21 cellular contexts compared by ENCODE assay signal in genomic region chr4:24741915-24742314, GRCh38. TPM values are rescaled to one million over a fixed set of nuclear protein-coding genes. Genes with fewer than 3 reads are reported as not detected.
A peak's percentile ranks its signal among the peaks of the same experiment; 100 is the strongest.
DNase-seq lines count a peak whose midpoint lies in the region; ATAC-seq, FAIRE-seq and TF ChIP-seq lines count a peak whose summit lies in the region.
"Had no signal": no experiment of that assay in that cellular context is flagged by ENCODE, and none has a peak within 500 bp of the region (broad histone marks: within the 10 kb centered on the region; RNA-seq: fewer than 3 reads in every experiment).

No MANE protein-coding gene starts in this region.

- ATAC-seq in SK-N-SH treated with all-trans-retinoic acid at 6 μM for 48 hours = no peak; the same call in 2 of the 3 replicates
- ATAC-seq in GM21717 (IDR thresholded peaks at IDR 0.05; ENCODE audit: unreplicated experiment) = no peak
- ATAC-seq in activated T-helper 17 cell treated with anti-CD3 and anti-CD28 coated beads, Interleukin-2, amount 50 U/mL, for 72 hours (replicated peaks) = no peak
- ATAC-seq: CD8-positive, alpha-beta T cell had no signal

- peak overlapping the region in 1 of 2 experiments; percentile 42; a peak in 1 of 4 replicates for H3K27ac ChIP-seq in SK-N-SH (ENCODE audit: low read depth in 2 of 2, low read length in 1 of 2)
- H3K27ac ChIP-seq in keratinocyte (ENCODE audit: control insufficient read depth, insufficient read depth, low read length) = no peak overlapping the region
- H3K27ac ChIP-seq: 22Rv1 had no signal

- H3K27me3 ChIP-seq in SK-N-SH (ENCODE audit: insufficient read depth) (no peaks in the 10 kb centered on the region), keratinocyte (ENCODE audit: control insufficient read depth, extremely low read depth, insufficient read depth, low read length) (no peaks in the 10 kb centered on the region)

- H3K9me1 ChIP-seq in keratinocyte (ENCODE audit: control insufficient read depth, extremely low read depth, insufficient read depth, low read length) = no peaks in the 10 kb centered on the region

- peak; percentile 55 for FAIRE-seq in keratinocyte (lab: Jason Lieb, UNC)
- FAIRE-seq: GM12892, GM19239 had no signal

- H3K27ac Mint-ChIP-seq in osteocyte (ENCODE audit: unreplicated experiment) = no peak overlapping the region
- no peak overlapping the region for H3K27ac Mint-ChIP-seq in activated T-helper 17 cell treated with anti-CD3 and anti-CD28 coated beads, Interleukin-2, amount 50 U/mL, for 72 hours
- H3K27ac Mint-ChIP-seq: CD14-positive monocyte; CD8-positive, alpha-beta T cell; HFFc6 had no signal

- no peaks in the 10 kb centered on the region for H3K9me2 ChIP-seq in SK-N-SH

- H3K36me3 ChIP-seq in SK-N-SH (replicated peaks in 1 of 2; ENCODE audit: control insufficient read depth in 1 of 2, insufficient read depth in 2 of 2, low read length in 1 of 2) (no peaks in the 10 kb centered on the region), keratinocyte (ENCODE audit: control insufficient read depth in 2 of 2, extremely low read depth in 1 of 2, insufficient read depth in 2 of 2, low read length in 2 of 2) (no peaks in the 10 kb centered on the region)

- H3K4me3 ChIP-seq in SK-N-SH (ENCODE audit: low read depth in 2 of 2, low read length in 1 of 2) (no peak overlapping the region), keratinocyte (ENCODE audit: control insufficient read depth in 2 of 3, extremely low read depth in 1 of 3, insufficient read depth in 2 of 3, low read depth in 1 of 3, low read length in 3 of 3) (no peak overlapping the region)

- H3K4me1 ChIP-seq in SK-N-SH (ENCODE audit: control insufficient read depth in 1 of 2, insufficient read depth in 2 of 2, low read depth in 1 of 2, low read length in 1 of 2) (no peaks in the 10 kb centered on the region), keratinocyte (ENCODE audit: control insufficient read depth, extremely low read depth, insufficient read depth, low read length) (peaks cover 8% of the 10 kb centered on the region)
- H3K4me1 ChIP-seq: Caco-2 had no signal

- TF ChIP-seq CTCF in SK-N-SH (IDR thresholded peaks at IDR 0.05) = no peak
- no peak for TF ChIP-seq CTCF in keratinocyte (optimal IDR thresholded peaks at IDR 0.05 in 1 of 3, IDR thresholded peaks at IDR 0.05 in 1 of 3, conservative IDR thresholded peaks at IDR 0.05 in 1 of 3; ENCODE audit: extremely low read depth in 1 of 3, insufficient read depth in 2 of 3, low read length in 3 of 3)
- no peak for TF ChIP-seq CTCF in osteocyte (IDR thresholded peaks at IDR 0.05)

- no peak for TF ChIP-seq EP300 in SK-N-SH (IDR thresholded peaks at IDR 0.05; ENCODE audit: borderline replicate concordance in 1 of 2, low read depth in 1 of 2, low read length in 1 of 2)

- dilution Hi-C loops in keratinocyte (cut with MboI; ENCODE audit: extremely low pct_ligation_motif_present, low sequenced_read_pairs) = no loop called here

- H3K4me3 Mint-ChIP-seq in osteocyte (ENCODE audit: unreplicated experiment) = no peak overlapping the region
- H3K4me3 Mint-ChIP-seq in activated T-helper 17 cell treated with anti-CD3 and anti-CD28 coated beads, Interleukin-2, amount 50 U/mL, for 72 hours = no peak overlapping the region
- H3K4me3 Mint-ChIP-seq: CD14-positive monocyte; CD8-positive, alpha-beta T cell; HFFc6 had no signal

- CTCF ChIA-PET in SK-N-SH (lab: Yijun Ruan, JAX) = no interaction called here

- H3K36me3 Mint-ChIP-seq in osteocyte (ENCODE audit: unreplicated experiment) = peaks cover 2% of the 10 kb centered on the region
- no peaks in the 10 kb centered on the region for H3K36me3 Mint-ChIP-seq in activated T-helper 17 cell treated with anti-CD3 and anti-CD28 coated beads, Interleukin-2, amount 50 U/mL, for 72 hours (ENCODE audit: low read depth)
- H3K36me3 Mint-ChIP-seq: CD14-positive monocyte; CD8-positive, alpha-beta T cell had no signal

- H3K9me3 Mint-ChIP-seq in osteocyte (ENCODE audit: unreplicated experiment) = peaks cover 10% of the 10 kb centered on the region
- peaks cover 9% of the 10 kb centered on the region for H3K9me3 Mint-ChIP-seq in activated T-helper 17 cell treated with anti-CD3 and anti-CD28 coated beads, Interleukin-2, amount 50 U/mL, for 72 hours

- H3K9me3 ChIP-seq in SK-N-SH (no peaks in the 10 kb centered on the region), keratinocyte (ENCODE audit: control insufficient read depth, low read depth, low read length) (peaks cover 1% of the 10 kb centered on the region)

- POLR2A ChIA-PET in SK-N-SH (lab: Yijun Ruan, JAX) = no interaction called here

- H3K27me3 Mint-ChIP-seq in osteocyte (ENCODE audit: unreplicated experiment) = no peaks in the 10 kb centered on the region
- H3K27me3 Mint-ChIP-seq in activated T-helper 17 cell treated with anti-CD3 and anti-CD28 coated beads, Interleukin-2, amount 50 U/mL, for 72 hours = peaks cover 3% of the 10 kb centered on the region

- no peaks in the 10 kb centered on the region for H3K79me2 ChIP-seq in SK-N-SH (ENCODE audit: insufficient read depth)
- no peaks in the 10 kb centered on the region for H3K79me2 ChIP-seq in keratinocyte (ENCODE audit: control insufficient read depth, insufficient read depth, low read length)

- H3K4me1 Mint-ChIP-seq in osteocyte (ENCODE audit: unreplicated experiment) = peaks cover 8% of the 10 kb centered on the region
- H3K4me1 Mint-ChIP-seq in activated T-helper 17 cell treated with anti-CD3 and anti-CD28 coated beads, Interleukin-2, amount 50 U/mL, for 72 hours = no peaks in the 10 kb centered on the region
- H3K4me1 Mint-ChIP-seq: CD14-positive monocyte had no signal

- TF ChIP-seq RAD21 in SK-N-SH (IDR thresholded peaks at IDR 0.05; ENCODE audit: low read length) = no peak

- WGBS in SK-N-SH (ENCODE audit: low lambda C conversion rate) = 54% methylated on average over 5 of the region's 5 CpGs

- H3K4me2 ChIP-seq in SK-N-SH = no peak overlapping the region
- H3K4me2 ChIP-seq in keratinocyte (ENCODE audit: control insufficient read depth, extremely low read depth, insufficient read depth, low read depth, low read length) = no peak overlapping the region

- peak overlapping the region; percentile 54; the same call in 1 of the 2 replicates for H2AFZ ChIP-seq in SK-N-SH (ENCODE audit: low read depth)
- no peak overlapping the region for H2AFZ ChIP-seq in keratinocyte (ENCODE audit: control insufficient read depth, low read length)

- DNase-seq in SK-N-SH (no peak), keratinocyte (ENCODE audit: low read depth, low spot score) (no peak), osteocyte (ENCODE audit: extremely low spot score, unreplicated experiment) (peak; percentile 42), T1000 (lab: John Stamatoyannopoulos, UW) (no peak), NCI-H2081 treated with DMSO at 0.1 percent for 48 hours (lab: John Stamatoyannopoulos, UW) (no peak)
- DNase-seq: Caco-2; CD8-positive, alpha-beta T cell; DND-41; GDM1; HCEC 1CT; HFFc6; IMR-90 had no signal

- H3F3A ChIP-seq in SK-N-SH (replicated peaks; ENCODE audit: insufficient read depth) = no peaks in the 10 kb centered on the region

- H3K9ac ChIP-seq in SK-N-SH = no peak overlapping the region
- H3K9ac ChIP-seq in keratinocyte (ENCODE audit: control insufficient read depth, extremely low read depth, insufficient read depth, low read length) = no peak overlapping the region

- no peaks in the 10 kb centered on the region for H4K20me1 ChIP-seq in SK-N-SH (ENCODE audit: insufficient read depth)
- H4K20me1 ChIP-seq in keratinocyte (ENCODE audit: control insufficient read depth, extremely low read depth, insufficient read depth, low read length) = no peaks in the 10 kb centered on the region

TF ChIP-seq in SK-N-SH, 30 proteins besides CTCF, POLR2A, EP300 and RAD21 (continues in another document):
- TF ChIP-seq EZH2phosphoT487 (IDR thresholded peaks at IDR 0.05; ENCODE audit: borderline replicate concordance, low read depth) (no peak), FOSL2 (IDR thresholded peaks at IDR 0.05; ENCODE audit: borderline replicate concordance, low read depth) (no peak), MXI1 (IDR thresholded peaks at IDR 0.05; ENCODE audit: low read depth, low read length) (no peak)

TF ChIP-seq in SK-N-SH treated with all-trans-retinoic acid at 6 μM for 48 hours, 23 proteins besides CTCF, POLR2A, EP300 and RAD21:
- no peak for TF ChIP-seq ZFP30 (CRISPR knock-in tag; IDR thresholded peaks at IDR 0.05)
- TF ChIP-seq PPARA (CRISPR knock-in tag; IDR thresholded peaks at IDR 0.05; ENCODE audit: borderline replicate concordance) = no peak
- TF ChIP-seq RARB (CRISPR knock-in tag; IDR thresholded peaks at IDR 0.05) = no peak
- TF ChIP-seq GLIS3 (CRISPR knock-in tag; IDR thresholded peaks at IDR 0.05) = no peak
- no peak for TF ChIP-seq OSR1 (CRISPR knock-in tag; IDR thresholded peaks at IDR 0.05)
- no peak for TF ChIP-seq ZNF70 (CRISPR knock-in tag; IDR thresholded peaks at IDR 0.05)
- TF ChIP-seq ZC3H10 (CRISPR knock-in tag; IDR thresholded peaks at IDR 0.05) = no peak
- no peak for TF ChIP-seq CREB5 (CRISPR knock-in tag; IDR thresholded peaks at IDR 0.05; ENCODE audit: low read depth)
- TF ChIP-seq ISL1 (CRISPR knock-in tag; IDR thresholded peaks at IDR 0.05) = no peak
- no peak for TF ChIP-seq CSDC2 (CRISPR knock-in tag; IDR thresholded peaks at IDR 0.05)

RNA-seq across cellular contexts. Expression of gene SOD3, which starts 53.5 kb away (rescaled TPM):
- polyA plus RNA-seq in SK-N-SH (2012; rRNA removed) (12.0 and 21.6 TPM in 2 replicates), keratinocyte (0.07 TPM in 1 of 3 replicates, not detected in the others)
- 12.9 and 23.2 TPM in 2 replicates for polyA plus RNA-seq in SK-N-SH (2012; cell fraction: cytosol; rRNA removed)
- 25.5 and 31.9 TPM in 2 replicates for polyA plus RNA-seq in SK-N-SH (2012; cell fraction: nucleus; rRNA removed)
- 0.22 TPM for polyA plus RNA-seq in keratinocyte (2011; ENCODE audit: low read depth)
- polyA plus RNA-seq in keratinocyte (2011; cell fraction: cytosol; rRNA removed) = 0.09 TPM in 1 of 2 replicates, not detected in the other
- polyA plus RNA-seq in keratinocyte (2011; cell fraction: nucleus; rRNA removed) = 0.12 TPM in 1 of 2 replicates, not detected in the other
- polyA plus RNA-seq in keratinocyte (2012; ENCODE audit: low replicate concordance) = 0.72 TPM in 1 of 2 replicates, not detected in the other
- not detected in 3 replicates for polyA minus RNA-seq in keratinocyte
- polyA minus RNA-seq in keratinocyte (2011; cell fraction: cytosol; rRNA and poly(A)+ RNA removed) = not detected
- polyA minus RNA-seq in keratinocyte (2011; cell fraction: nucleus; rRNA and poly(A)+ RNA removed) = not detected in 2 replicates
- 3.4 and 4.5 TPM in 2 replicates for total RNA-seq in osteocyte
- not detected for total RNA-seq in activated T-helper 17 cell treated with anti-CD3 and anti-CD28 coated beads, Interleukin-2, amount 50 U/mL, for 72 hours
- total RNA-seq: A673; CD8-positive, alpha-beta T cell; H4 had no signal
- polyA plus RNA-seq: CD14-positive monocyte had no signal
